ENCODE assay signal across 19 cellular contexts in genomic region chr10:48243487-48243886, GRCh38. TPM values are rescaled to one million over a fixed set of nuclear protein-coding genes. Genes with fewer than 3 reads are reported as not detected.
"Had no signal": no experiment of that assay in that cellular context is flagged by ENCODE, and none has a peak within 500 bp of the region (broad histone marks: within the 10 kb centered on the region; RNA-seq: fewer than 3 reads in every experiment).

No MANE protein-coding gene starts in this region.

- H3K27ac ChIP-seq: transverse colon had no signal

- H3K4me1 Mint-ChIP-seq: activated B cell treated with CpG ODN at 0.5 μM for 24 hours; naive B cell; stimulated activated naive B cell treated with anti-CD40 and anti-IgM and Interleukin-4, amounts not matched to agents 10 μg/mL and 1 μg/mL and 100 μg/mL, for 72 hours had no signal

- H3K27me3 Mint-ChIP-seq: activated CD4-positive, alpha-beta T cell treated with anti-CD3 and anti-CD28 coated beads, Interleukin-2, amount 10 ng/mL, durations not matched to agents 7 days and 5 days; activated naive CD8-positive, alpha-beta T cell; activated T-cell treated with anti-CD3 and anti-CD28 coated beads, Interleukin-2, amount 50 U/mL, for 24 hours had no signal

- H3K27ac Mint-ChIP-seq: activated B cell treated with CpG ODN at 0.5 μM for 24 hours; activated CD4-positive, alpha-beta T cell treated with anti-CD3 and anti-CD28 coated beads, Interleukin-2, amount 10 ng/mL, durations not matched to agents 7 days and 5 days; activated naive CD8-positive, alpha-beta T cell; activated T-cell treated with anti-CD3 and anti-CD28 coated beads, Interleukin-2, amount 50 U/mL, for 24 hours; dendritic cell treated with granulocyte-macrophage colony-stimulating factor and Interleukin-4, amounts not matched to agents 40 ng/mL and 50 ng/mL, for 4 days; immature natural killer cell; naive B cell; stimulated activated naive B cell treated with anti-CD40 and anti-IgM and Interleukin-4, amounts not matched to agents 10 μg/mL and 1 μg/mL and 100 μg/mL, for 72 hours had no signal

- H3K4me3 Mint-ChIP-seq: activated B cell treated with CpG ODN at 0.5 μM for 24 hours; activated CD4-positive, alpha-beta T cell treated with anti-CD3 and anti-CD28 coated beads, Interleukin-2, amount 10 ng/mL, durations not matched to agents 7 days and 5 days; activated naive CD8-positive, alpha-beta T cell; activated T-cell treated with anti-CD3 and anti-CD28 coated beads, Interleukin-2, amount 50 U/mL, for 24 hours; brain; dendritic cell treated with granulocyte-macrophage colony-stimulating factor and Interleukin-4, amounts not matched to agents 40 ng/mL and 50 ng/mL, for 4 days; immature natural killer cell; stimulated activated naive B cell treated with anti-CD40 and anti-IgM and Interleukin-4, amounts not matched to agents 10 μg/mL and 1 μg/mL and 100 μg/mL, for 72 hours had no signal

- H3K4me3 ChIP-seq: lung, transverse colon had no signal

- DNase-seq: activated B cell treated with CpG ODN at 0.5 μM for 24 hours; activated CD4-positive, alpha-beta T cell treated with anti-CD3 and anti-CD28 coated beads, Interleukin-2, amount 10 ng/mL, durations not matched to agents 7 days and 5 days; activated effector memory CD4-positive, alpha-beta T cell treated with anti-CD3 and anti-CD28 coated beads, Interleukin-2, amount 50 U/mL, for 16 hours; activated T-cell treated with anti-CD3 and anti-CD28 coated beads, Interleukin-2, amount 50 U/mL, for 24 hours; amygdala; cerebellar nuclear complex; glutamatergic neuron; immature natural killer cell; naive B cell; stimulated activated CD4-positive, alpha-beta T cell treated with anti-CD3 and anti-CD28 coated beads, Interleukin-2, amount 100 ng/mL, for 24 hours; stimulated activated naive B cell treated with anti-CD40 and anti-IgM and Interleukin-4, amounts not matched to agents 10 μg/mL and 1 μg/mL and 100 μg/mL, for 72 hours; substantia nigra; transverse colon had no signal

- ATAC-seq: sciatic nerve; stimulated activated naive B cell treated with anti-CD40 and anti-IgM and Interleukin-4, amounts not matched to agents 10 μg/mL and 1 μg/mL and 100 μg/mL, for 72 hours had no signal

- H3K4me1 ChIP-seq: transverse colon had no signal

- H3K27me3 ChIP-seq: transverse colon had no signal

- H3K9me3 Mint-ChIP-seq: activated B cell treated with CpG ODN at 0.5 μM for 24 hours; activated CD4-positive, alpha-beta T cell treated with anti-CD3 and anti-CD28 coated beads, Interleukin-2, amount 10 ng/mL, durations not matched to agents 7 days and 5 days; activated T-cell treated with anti-CD3 and anti-CD28 coated beads, Interleukin-2, amount 50 U/mL, for 24 hours; dendritic cell treated with granulocyte-macrophage colony-stimulating factor and Interleukin-4, amounts not matched to agents 40 ng/mL and 50 ng/mL, for 4 days; immature natural killer cell; stimulated activated naive B cell treated with anti-CD40 and anti-IgM and Interleukin-4, amounts not matched to agents 10 μg/mL and 1 μg/mL and 100 μg/mL, for 72 hours had no signal

- H3K9me3 ChIP-seq: transverse colon had no signal

- H3K36me3 ChIP-seq: transverse colon had no signal

- H3K36me3 Mint-ChIP-seq: activated naive CD8-positive, alpha-beta T cell; brain; immature natural killer cell; naive B cell; stimulated activated naive B cell treated with anti-CD40 and anti-IgM and Interleukin-4, amounts not matched to agents 10 μg/mL and 1 μg/mL and 100 μg/mL, for 72 hours had no signal

RNA-seq across cellular contexts. Expression of gene FRMPD2, which starts 31.0 kb away (rescaled TPM):
- total RNA-seq: activated B cell treated with CpG ODN at 0.5 μM for 24 hours; activated CD4-positive, alpha-beta T cell treated with anti-CD3 and anti-CD28 coated beads, Interleukin-2, amount 10 ng/mL, durations not matched to agents 7 days and 5 days; posterior vena cava had no signal
- polyA plus RNA-seq: immature natural killer cell had no signal
